Comparison of ENCODE assay signal across 1 cellular context in genomic region chr2:37324786-37325624, GRCh38.
TF ChIP-seq lines count a peak whose summit lies in the region.

TSS of gene PRKD3 (minus strand) at chr2:37324833. CDS start at chr2:37316524, 8,309 bp downstream.

TF ChIP-seq in SK-N-SH, 30 proteins besides CTCF, POLR2A, EP300 and RAD21 (continued from another document):
- TF ChIP-seq USF1 (IDR thresholded peaks at IDR 0.05; ENCODE audit: borderline replicate concordance, low read depth): no peak
- TF ChIP-seq MAX (IDR thresholded peaks at IDR 0.05; ENCODE audit: low read depth): peak; percentile 73; the same call in 1 of the 2 replicates
- TF ChIP-seq NFIC (IDR thresholded peaks at IDR 0.05; ENCODE audit: borderline replicate concordance): no peak
- TF ChIP-seq TCF12 (IDR thresholded peaks at IDR 0.05): no peak
- TF ChIP-seq FOSL2 (IDR thresholded peaks at IDR 0.05; ENCODE audit: borderline replicate concordance, low read depth): no peak
- 0 out of 2 replicates have a peak, but pooled peaks have one; percentile 3 for TF ChIP-seq POLR2AphosphoS5 (IDR thresholded peaks at IDR 0.05; ENCODE audit: low read depth, low read length)
- no peak for TF ChIP-seq RCOR1 (IDR thresholded peaks at IDR 0.05; ENCODE audit: low read length)
- TF ChIP-seq SIN3A (IDR thresholded peaks at IDR 0.05; ENCODE audit: borderline replicate concordance, low read depth, low read length): peak; percentile 33; the same call in 1 of the 2 replicates
- no peak for TF ChIP-seq REST (IDR thresholded peaks at IDR 0.05; ENCODE audit: low read depth, low read length)
- no peak for TF ChIP-seq USF2 (IDR thresholded peaks at IDR 0.05; ENCODE audit: borderline replicate concordance, low read depth, low read length)
- no peak for TF ChIP-seq RFX5 (IDR thresholded peaks at IDR 0.05; ENCODE audit: low read length)
- no peak for TF ChIP-seq FOXM1 (IDR thresholded peaks at IDR 0.05; ENCODE audit: low read depth)
- TF ChIP-seq GABPA (IDR thresholded peaks at IDR 0.05; ENCODE audit: low read depth): no peak
- no peak for TF ChIP-seq ELF1 (IDR thresholded peaks at IDR 0.05)
